ENCODE assay signal across 15 cellular contexts in the genomic region with DNA sequence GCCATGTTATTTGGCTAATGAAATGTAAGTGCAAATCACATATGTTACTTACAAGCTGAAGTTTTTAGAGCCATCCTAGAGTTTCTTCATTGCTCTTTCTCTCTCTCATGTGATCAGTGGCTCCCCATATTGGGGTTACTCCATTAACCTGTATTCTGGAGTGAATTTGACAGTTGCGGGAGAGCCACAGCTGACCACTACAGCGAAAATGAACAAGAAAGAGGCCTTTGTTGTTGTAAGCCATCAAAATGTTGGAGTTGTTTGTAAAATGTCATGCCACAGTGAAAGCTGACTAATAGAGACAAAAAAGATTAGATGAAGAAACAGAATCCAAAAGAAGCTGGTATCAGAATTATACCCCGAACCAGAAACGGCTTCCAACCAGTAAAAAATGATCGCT.
A peak's percentile ranks its signal among the peaks of the same experiment; 100 is the strongest.
DNase-seq lines count a peak whose midpoint lies in the region; TF ChIP-seq lines count a peak whose summit lies in the region.
"Had no signal": no experiment of that assay in that cellular context is flagged by ENCODE, and none has a peak within 500 bp of the region (broad histone marks: within the 10 kb centered on the region; RNA-seq: fewer than 3 reads in every experiment).

No MANE protein-coding gene starts in this region.

- H3K36me3 Mint-ChIP-seq in nephron progenitor cell (ENCODE audit: low read depth): peaks cover 7% of the 10 kb centered on the region

- no peaks in the 10 kb centered on the region for H3K4me1 Mint-ChIP-seq in nephron progenitor cell
- H3K4me1 Mint-ChIP-seq: IgD-negative memory B cell had no signal

- DNase-seq in Ammon's horn (ENCODE audit: low spot score): peak; percentile 9
- DNase-seq in foreskin melanocyte: peak; percentile 67
- no peak for DNase-seq in nephron progenitor cell
- no peak for DNase-seq in DMS153 treated with DMSO at 0.1 percent for 48 hours (lab: John Stamatoyannopoulos, UW; ENCODE audit: unreplicated experiment)
- DNase-seq in stimulated activated CD8-positive, alpha-beta memory T cell treated with anti-CD3 and anti-CD28 coated beads, Interleukin-4, amount 100 ng/mL, for 48 hours: no peak
- DNase-seq in LoVo (ENCODE audit: low spot score): no peak
- DNase-seq: ACHN; CD4-positive, alpha-beta T cell; DMS53; DND-41; EL; GOT3; H7; HFFc6 had no signal

- peaks cover 3% of the 10 kb centered on the region for H3K27me3 Mint-ChIP-seq in nephron progenitor cell (ENCODE audit: low read depth, poor library complexity)
- H3K27me3 Mint-ChIP-seq: CD4-positive, alpha-beta T cell; IgD-negative memory B cell had no signal

- peak overlapping the region; percentile 60 for H3K27ac Mint-ChIP-seq in nephron progenitor cell
- H3K27ac Mint-ChIP-seq: CD4-positive, alpha-beta T cell; HFFc6; IgD-negative memory B cell had no signal

- no peak for TF ChIP-seq CTCF in nephron progenitor cell (IDR thresholded peaks at IDR 0.05)

- no peaks in the 10 kb centered on the region for H3K9me3 Mint-ChIP-seq in nephron progenitor cell
- H3K9me3 Mint-ChIP-seq: CD4-positive, alpha-beta T cell; HFFc6; IgD-negative memory B cell had no signal

- no peak overlapping the region for H3K4me3 Mint-ChIP-seq in nephron progenitor cell
- H3K4me3 Mint-ChIP-seq: CD4-positive, alpha-beta T cell; HFFc6; IgD-negative memory B cell had no signal

Comparison
In these comparisons a context has a peak if more than half of its experiments do, and no peak if none do; other contexts are left out.
1. DNase-seq: peak in Ammon's horn (single experiment) and foreskin melanocyte (single experiment); none in nephron progenitor cell (single experiment), DMS153 treated with DMSO at 0.1 percent for 48 hours (single experiment), stimulated activated CD8-positive, alpha-beta memory T cell treated with anti-CD3 and anti-CD28 coated beads, Interleukin-4, amount 100 ng/mL, for 48 hours (single experiment) and LoVo (single experiment).